Comparison of ENCODE assay signal across 7 cellular contexts in genomic region chr1:151310986-151311385, GRCh38. TPM values are rescaled to one million over a fixed set of nuclear protein-coding genes. Genes with fewer than 3 reads are reported as not detected.
A peak's percentile ranks its signal among the peaks of the same experiment; 100 is the strongest.
DNase-seq lines count a peak whose midpoint lies in the region; ATAC-seq, FAIRE-seq and TF ChIP-seq lines count a peak whose summit lies in the region.

No MANE protein-coding gene starts in this region.

- in situ Hi-C loops in GM23248 (cut with MboI), result no loop called here
- in situ Hi-C loops in GM13977 (cut with MboI; ENCODE audit: low pct_unique_long_range_greater_than_20kb, low sequenced_read_pairs, unreplicated experiment), result no loop called here

- no peak for ATAC-seq in HG03378 (IDR thresholded peaks at IDR 0.05; ENCODE audit: unreplicated experiment)
- no peak for ATAC-seq in pancreas

- H3K9me2 ChIP-seq in GM23248 (ENCODE audit: insufficient read depth), result no peaks in the 10 kb centered on the region

- peak; percentile 44 for DNase-seq in GM23248
- DNase-seq in activated T-helper 1 cell treated with anti-CD3 and anti-CD28 coated beads, Interleukin-12 subunit alpha, Interleukin-12 subunit beta, Interleukin-2, Interleukin-4 antibody, amounts not matched to agents 30 ng/mL and 10 ng/mL and 1 ng/mL, durations not matched to agents 14 hours and 24 hours and 36 hours (ENCODE audit: low spot score), result no peak
- peak; percentile 28 for DNase-seq in fibroblast of pulmonary artery (ENCODE audit: low read depth)
- DNase-seq in small intestine, result peak; percentile 15
- DNase-seq in GM13977 (ENCODE audit: low spot score), result no peak
- DNase-seq in pancreas, result no peak

- H3K27ac ChIP-seq in GM23248 (peak overlapping the region; percentile 71), small intestine (ENCODE audit: low read depth in 1 of 2, low read length in 1 of 2) (peak overlapping the region; percentile 17 to 42), pancreas (peak overlapping the region in 1 of 4 donors; percentile 19)

- H3K36me3 ChIP-seq in GM23248 (ENCODE audit: low read depth) (peaks cover 24% of the 10 kb centered on the region), small intestine (ENCODE audit: control insufficient read depth in 2 of 2, insufficient read depth in 2 of 2, low read length in 2 of 2) (peaks cover 5 to 8% of the 10 kb centered on the region in 2 donors), pancreas (peaks cover 3 to 46% (median 12%) of the 10 kb centered on the region in 3 donors)

- peak overlapping the region; percentile 40 for H3K9ac ChIP-seq in GM23248

- no peaks in the 10 kb centered on the region for H3K9me3 Mint-ChIP-seq in activated T-helper 1 cell treated with anti-CD3 and anti-CD28 coated beads, Interleukin-12 subunit alpha, Interleukin-12 subunit beta, Interleukin-2, Interleukin-4 antibody, amounts not matched to agents 30 ng/mL and 10 ng/mL and 1 ng/mL, durations not matched to agents 14 hours and 24 hours and 36 hours

- H3K4me3 Mint-ChIP-seq in activated T-helper 1 cell treated with anti-CD3 and anti-CD28 coated beads, Interleukin-12 subunit alpha, Interleukin-12 subunit beta, Interleukin-2, Interleukin-4 antibody, amounts not matched to agents 30 ng/mL and 10 ng/mL and 1 ng/mL, durations not matched to agents 14 hours and 24 hours and 36 hours, result no peak overlapping the region

- no peak overlapping the region for H3K4me3 ChIP-seq in GM23248
- H3K4me3 ChIP-seq in fibroblast of pulmonary artery (replicated peaks; ENCODE audit: low read depth, low read length), result no peak overlapping the region
- no peak overlapping the region for H3K4me3 ChIP-seq in small intestine (ENCODE audit: low read depth in 1 of 2, low read length in 2 of 2)
- no peak overlapping the region for H3K4me3 ChIP-seq in pancreas

- no peak for FAIRE-seq in small intestine (lab: Jason Lieb, UNC)
- no peak for FAIRE-seq in pancreas (lab: Jason Lieb, UNC)

- peaks cover 44% of the 10 kb centered on the region for H3K4me1 ChIP-seq in GM23248 (ENCODE audit: insufficient read depth)
- peaks cover 4 to 7% of the 10 kb centered on the region in 2 donors for H3K4me1 ChIP-seq in small intestine (ENCODE audit: control insufficient read depth in 2 of 2, insufficient read depth in 1 of 2, low read depth in 1 of 2, low read length in 1 of 2)
- peaks cover 0 to 13% (median 3%) of the 10 kb centered on the region in 3 donors for H3K4me1 ChIP-seq in pancreas

- H3K4me1 Mint-ChIP-seq in activated T-helper 1 cell treated with anti-CD3 and anti-CD28 coated beads, Interleukin-12 subunit alpha, Interleukin-12 subunit beta, Interleukin-2, Interleukin-4 antibody, amounts not matched to agents 30 ng/mL and 10 ng/mL and 1 ng/mL, durations not matched to agents 14 hours and 24 hours and 36 hours (ENCODE audit: low read depth), result peaks cover 37% of the 10 kb centered on the region

- H3K9me3 ChIP-seq in GM23248 (ENCODE audit: low read depth) (no peaks in the 10 kb centered on the region), small intestine (ENCODE audit: control insufficient read depth, low read depth) (no peaks in the 10 kb centered on the region), pancreas (no peaks in the 10 kb centered on the region)

- WGBS in GM23248 (ENCODE audit: low coverage in 1 of 2, low lambda C conversion rate in 2 of 2, missing lambda C conversion rate in 2 of 2), 2 experiments, result 84% methylated on average over 4 of the region's 4 CpGs
- WGBS in small intestine, 3 donors, result 32 to 65% (median 43%) methylated on average over 4 of the region's 4 CpGs
- 58 to 73% methylated on average over 4 of the region's 4 CpGs for WGBS in pancreas, 2 donors

- H3K27me3 Mint-ChIP-seq in activated T-helper 1 cell treated with anti-CD3 and anti-CD28 coated beads, Interleukin-12 subunit alpha, Interleukin-12 subunit beta, Interleukin-2, Interleukin-4 antibody, amounts not matched to agents 30 ng/mL and 10 ng/mL and 1 ng/mL, durations not matched to agents 14 hours and 24 hours and 36 hours (ENCODE audit: insufficient read depth), result no peaks in the 10 kb centered on the region

- TF ChIP-seq CTCF in fibroblast of pulmonary artery (IDR thresholded peaks at IDR 0.05; ENCODE audit: low read length, missing control alignments) (no peak), GM13977 (IDR thresholded peaks at IDR 0.05; ENCODE audit: extremely low read depth, insufficient read depth, missing control alignments) (no peak), pancreas (IDR thresholded peaks at IDR 0.05) (no peak)

- H4K20me1 ChIP-seq in GM23248 (ENCODE audit: insufficient read depth), result peaks cover 10% of the 10 kb centered on the region; the same call in 1 of the 2 replicates

- peaks cover 44% of the 10 kb centered on the region for H3K36me3 Mint-ChIP-seq in activated T-helper 1 cell treated with anti-CD3 and anti-CD28 coated beads, Interleukin-12 subunit alpha, Interleukin-12 subunit beta, Interleukin-2, Interleukin-4 antibody, amounts not matched to agents 30 ng/mL and 10 ng/mL and 1 ng/mL, durations not matched to agents 14 hours and 24 hours and 36 hours (ENCODE audit: low read depth)

- no peaks in the 10 kb centered on the region for H3K27me3 ChIP-seq in GM23248 (replicated peaks; ENCODE audit: insufficient read depth)
- no peaks in the 10 kb centered on the region for H3K27me3 ChIP-seq in small intestine (ENCODE audit: control insufficient read depth in 2 of 2, insufficient read depth in 2 of 2, low read length in 2 of 2)
- H3K27me3 ChIP-seq in pancreas, result no peaks in the 10 kb centered on the region

- peak overlapping the region; percentile 93 for H3K27ac Mint-ChIP-seq in activated T-helper 1 cell treated with anti-CD3 and anti-CD28 coated beads, Interleukin-12 subunit alpha, Interleukin-12 subunit beta, Interleukin-2, Interleukin-4 antibody, amounts not matched to agents 30 ng/mL and 10 ng/mL and 1 ng/mL, durations not matched to agents 14 hours and 24 hours and 36 hours

- intact Hi-C loops in activated T-helper 1 cell treated with anti-CD3 and anti-CD28 coated beads, Interleukin-12 subunit alpha, Interleukin-12 subunit beta, Interleukin-2, Interleukin-4 antibody, amounts not matched to agents 30 ng/mL and 10 ng/mL and 1 ng/mL, durations not matched to agents 14 hours and 24 hours and 36 hours (cut with micrococcal nuclease), result loop anchor here (1.0 to 2.0 kb wide), 6 partner anchors 10 to 88 kb away; partner anchors contain the start of genes PI4KB, PSMB4 and RFX5
- intact Hi-C loops in pancreas (cut with DNase I), result no loop called here

- H2AFZ ChIP-seq in GM23248, result no peak overlapping the region

- peaks cover 64% of the 10 kb centered on the region for H3K79me2 ChIP-seq in GM23248 (ENCODE audit: insufficient read depth)

- peak overlapping the region; percentile 75 for H3K4me2 ChIP-seq in GM23248 (ENCODE audit: unreplicated experiment)

- peaks cover 49% of the 10 kb centered on the region for H3F3A ChIP-seq in GM23248 (ENCODE audit: insufficient read depth)

RNA-seq across cellular contexts. Expression of gene PI4KB, which starts 16.2 kb away (rescaled TPM):
- total RNA-seq in GM23248 (2014; rRNA removed; shearing (Covaris generic)), result 51.7 and 65.9 TPM in 2 replicates
- polyA plus RNA-seq in GM23248 (2016; fragmentation: Nextera tagmentation; extraction: Ambion mirVana) (47.5 and 50.2 TPM in 2 replicates), small intestine (10 to 100 TPM; 30.3 to 35.1 (median 32.5) TPM), pancreas (10 to 100 TPM; 33.3 to 44.2 TPM)
- 52.4 and 54.7 TPM in 2 replicates for total RNA-seq in activated T-helper 1 cell treated with anti-CD3 and anti-CD28 coated beads, Interleukin-12 subunit alpha, Interleukin-12 subunit beta, Interleukin-2, Interleukin-4 antibody, amounts not matched to agents 30 ng/mL and 10 ng/mL and 1 ng/mL, durations not matched to agents 14 hours and 24 hours and 36 hours
- total RNA-seq in pancreas, result 10 to 100 TPM; 20.0 to 36.5 (median 24.1) TPM

RNA-seq across cellular contexts. Expression of gene ZNF687, which starts 28.9 kb away (rescaled TPM):
- 16.9 and 21.5 TPM in 2 replicates for total RNA-seq in GM23248 (2014; rRNA removed; shearing (Covaris generic))
- 3.0 and 3.6 TPM in 2 replicates for polyA plus RNA-seq in GM23248 (2016; fragmentation: Nextera tagmentation; extraction: Ambion mirVana)
- 26.9 and 27.3 TPM in 2 replicates for total RNA-seq in activated T-helper 1 cell treated with anti-CD3 and anti-CD28 coated beads, Interleukin-12 subunit alpha, Interleukin-12 subunit beta, Interleukin-2, Interleukin-4 antibody, amounts not matched to agents 30 ng/mL and 10 ng/mL and 1 ng/mL, durations not matched to agents 14 hours and 24 hours and 36 hours
- 10 to 100 TPM; 12.2 to 13.4 (median 12.3) TPM for polyA plus RNA-seq in small intestine
- total RNA-seq in pancreas, result 10 to 100 TPM; 14.8 to 23.4 (median 17.2) TPM
- polyA plus RNA-seq in pancreas, result 10 to 100 TPM in 1 of 2 donors, 1 to 10 TPM in 1; 9.8 to 14.3 TPM

RNA-seq across cellular contexts. Expression of gene RFX5, which starts 36.1 kb away (rescaled TPM):
- 14.4 and 20.0 TPM in 2 replicates for total RNA-seq in GM23248 (2014; rRNA removed; shearing (Covaris generic))
- polyA plus RNA-seq in GM23248 (2016; fragmentation: Nextera tagmentation; extraction: Ambion mirVana), result 11.0 and 11.3 TPM in 2 replicates
- total RNA-seq in activated T-helper 1 cell treated with anti-CD3 and anti-CD28 coated beads, Interleukin-12 subunit alpha, Interleukin-12 subunit beta, Interleukin-2, Interleukin-4 antibody, amounts not matched to agents 30 ng/mL and 10 ng/mL and 1 ng/mL, durations not matched to agents 14 hours and 24 hours and 36 hours, result 78.1 and 83.4 TPM in 2 replicates
- polyA plus RNA-seq in small intestine, result 10 to 100 TPM; 12.4 to 30.7 (median 21.0) TPM
- 10 to 100 TPM in 3 of 6 donors, 1 to 10 TPM in 3; 5.6 to 34.2 (median 8.6) TPM for total RNA-seq in pancreas
- 1 to 10 TPM; 8.6 to 9.5 TPM for polyA plus RNA-seq in pancreas

RNA-seq across cellular contexts. Expression of gene PSMD4, which starts 56.5 kb away (rescaled TPM):
- 130 and 164 TPM in 2 replicates for total RNA-seq in GM23248 (2014; rRNA removed; shearing (Covaris generic))
- polyA plus RNA-seq in GM23248 (2016; fragmentation: Nextera tagmentation; extraction: Ambion mirVana), result 166 and 175 TPM in 2 replicates
- 276 and 285 TPM in 2 replicates for total RNA-seq in activated T-helper 1 cell treated with anti-CD3 and anti-CD28 coated beads, Interleukin-12 subunit alpha, Interleukin-12 subunit beta, Interleukin-2, Interleukin-4 antibody, amounts not matched to agents 30 ng/mL and 10 ng/mL and 1 ng/mL, durations not matched to agents 14 hours and 24 hours and 36 hours
- polyA plus RNA-seq in small intestine, result 100 to 1,000 TPM; 152 to 182 (median 153) TPM
- 10 to 100 TPM; 53.7 to 83.6 (median 74.9) TPM for total RNA-seq in pancreas
- polyA plus RNA-seq in pancreas, result 100 to 1,000 TPM in 1 of 2 donors, 10 to 100 TPM in 1; 95.0 to 104 TPM

Comparison
In these comparisons a context has a peak if more than half of its experiments do, and no peak if none do; other contexts are left out.
1. DNase-seq: peak in GM23248 (single experiment), fibroblast of pulmonary artery (single experiment) and small intestine (single experiment); none in activated T-helper 1 cell treated with anti-CD3 and anti-CD28 coated beads, Interleukin-12 subunit alpha, Interleukin-12 subunit beta, Interleukin-2, Interleukin-4 antibody, amounts not matched to agents 30 ng/mL and 10 ng/mL and 1 ng/mL, durations not matched to agents 14 hours and 24 hours and 36 hours (single experiment), GM13977 (single experiment) and pancreas (0 of 6).